Comparison of ENCODE assay signal across 9 cellular contexts in genomic region chr14:76863724-76864407, GRCh38. TPM values are rescaled to one million over a fixed set of nuclear protein-coding genes. Genes with fewer than 3 reads are reported as not detected.
DNase-seq lines count a peak whose midpoint lies in the region; ATAC-seq lines count a peak whose summit lies in the region.
"Had no signal": no experiment of that assay in that cellular context is flagged by ENCODE, and none has a peak within 500 bp of the region (broad histone marks: within the 10 kb centered on the region; RNA-seq: fewer than 3 reads in every experiment).

No MANE protein-coding gene starts in this region.

- H3K4me1 Mint-ChIP-seq in naive thymus-derived CD4-positive, alpha-beta T cell, result peaks cover 23 to 57% (median 55%) of the 10 kb centered on the region in 7 donors
- peaks cover 8 to 10% of the 10 kb centered on the region in 2 donors for H3K4me1 Mint-ChIP-seq in immature natural killer cell

- no peaks in the 10 kb centered on the region for H3K9me3 Mint-ChIP-seq in naive thymus-derived CD4-positive, alpha-beta T cell
- H3K9me3 Mint-ChIP-seq in immature natural killer cell, result no peaks in the 10 kb centered on the region

- H3K27me3 ChIP-seq in naive thymus-derived CD4-positive, alpha-beta T cell (ENCODE audit: control insufficient read depth in 2 of 2, insufficient read depth in 2 of 2, low read length in 2 of 2), result no peaks in the 10 kb centered on the region

- H3K36me3 ChIP-seq in naive thymus-derived CD4-positive, alpha-beta T cell (ENCODE audit: control insufficient read depth in 2 of 3, insufficient read depth in 3 of 3, low read length in 3 of 3), result no peaks in the 10 kb centered on the region

- H3K9me3 ChIP-seq in naive thymus-derived CD4-positive, alpha-beta T cell (ENCODE audit: control insufficient read depth in 2 of 3, low read length in 3 of 3), result no peaks in the 10 kb centered on the region

- DNase-seq in DMS153 (lab: John Stamatoyannopoulos, UW) (peak; percentile 49), NCI-H128 (lab: John Stamatoyannopoulos, UW; ENCODE audit: unreplicated experiment) (peak; percentile 14), caudate nucleus (lab: John Stamatoyannopoulos, UW) (peak in 11 of 61 donors; percentile 18 to 59 (median 36)), RKO (ENCODE audit: low spot score) (no peak), immature natural killer cell (no peak)
- peak in 1 of 9 donors; percentile 23 for DNase-seq in naive thymus-derived CD4-positive, alpha-beta T cell
- DNase-seq in stimulated activated CD4-positive, alpha-beta T cell treated with anti-CD3 and anti-CD28 coated beads, Interleukin-4, amount 100 ng/mL, for 24 hours, result no peak
- DNase-seq in stimulated activated CD4-positive, alpha-beta T cell treated with anti-CD3 and anti-CD28 coated beads, Interleukin-2, amount 100 ng/mL, for 48 hours, result no peak

- peak overlapping the region; percentile 38 for H3K27ac ChIP-seq in caudate nucleus (ENCODE audit: low read depth, low read length)
- no peak overlapping the region for H3K27ac ChIP-seq in naive thymus-derived CD4-positive, alpha-beta T cell (ENCODE audit: low read depth, low read length)

- H3K4me3 ChIP-seq in naive thymus-derived CD4-positive, alpha-beta T cell (ENCODE audit: low read length), result no peak overlapping the region

- peak; percentile 58 for ATAC-seq in naive thymus-derived CD4-positive, alpha-beta T cell

- peaks cover 0 to 37% of the 10 kb centered on the region in 2 donors for H3K4me1 ChIP-seq in naive thymus-derived CD4-positive, alpha-beta T cell (ENCODE audit: control insufficient read depth in 2 of 2, insufficient read depth in 2 of 2, low read length in 2 of 2)

- POLR2A ChIA-PET in naive thymus-derived CD4-positive, alpha-beta T cell (lab: Charles Lee), result interaction anchor here (0.5 to 0.9 kb wide), 3 partner anchors 165 to 818 kb away, joined by 3 to 4 read pairs (median 3); no protein-coding TSS in a partner anchor

- intact Hi-C loops in naive thymus-derived CD4-positive, alpha-beta T cell (cut with micrococcal nuclease), result loop anchor here in 1 of 2 donors (5.0 kb wide), 1 partner anchor 152 kb away; no protein-coding TSS in a partner anchor

- peaks cover 0 to 14% (median 0%) of the 10 kb centered on the region in 5 donors for H3K27me3 Mint-ChIP-seq in naive thymus-derived CD4-positive, alpha-beta T cell
- H3K27me3 Mint-ChIP-seq in immature natural killer cell (ENCODE audit: low read depth in 3 of 3), result peaks cover 0 to 8% (median 7%) of the 10 kb centered on the region in 3 donors

- H3K27ac Mint-ChIP-seq in naive thymus-derived CD4-positive, alpha-beta T cell, result peak overlapping the region; percentile 2 to 88 (median 78)
- H3K27ac Mint-ChIP-seq in immature natural killer cell, result no peak overlapping the region

- CTCF ChIA-PET in naive thymus-derived CD4-positive, alpha-beta T cell (lab: Charles Lee), result interaction anchor here (1.0 to 1.1 kb wide), 2 partner anchors 9 to 50 kb away, joined by 3 to 5 read pairs; no protein-coding TSS in a partner anchor

- H3K4me3 Mint-ChIP-seq in naive thymus-derived CD4-positive, alpha-beta T cell, result peak overlapping the region in 8 of 10 donors; percentile 33 to 68 (median 60)
- no peak overlapping the region for H3K4me3 Mint-ChIP-seq in immature natural killer cell

- no peaks in the 10 kb centered on the region for H3K36me3 Mint-ChIP-seq in naive thymus-derived CD4-positive, alpha-beta T cell
- no peaks in the 10 kb centered on the region for H3K36me3 Mint-ChIP-seq in immature natural killer cell

RNA-seq across cellular contexts. Expression of gene LRRC74A, which starts 37.7 kb away (rescaled TPM):
- not detected for total RNA-seq in naive thymus-derived CD4-positive, alpha-beta T cell
- not detected for polyA plus RNA-seq in naive thymus-derived CD4-positive, alpha-beta T cell
- polyA plus RNA-seq in immature natural killer cell, result not detected
- total RNA-seq: dermis microvascular lymphatic vessel endothelial cell had no signal

RNA-seq across cellular contexts. Expression of gene ANGEL1, which starts 51.2 kb away (rescaled TPM):
- 10 to 100 TPM; 14.5 to 37.6 (median 19.9) TPM for total RNA-seq in naive thymus-derived CD4-positive, alpha-beta T cell
- polyA plus RNA-seq in naive thymus-derived CD4-positive, alpha-beta T cell, result 10 to 100 TPM; 28.3 to 28.9 TPM
- polyA plus RNA-seq in immature natural killer cell, result 10 to 100 TPM; 14.1 to 19.8 (median 17.8) TPM

Comparison
In these comparisons a context has a peak if more than half of its experiments do, and no peak if none do; other contexts are left out.
1. DNase-seq: peak in DMS153 (single experiment) and NCI-H128 (single experiment); none in RKO (single experiment), stimulated activated CD4-positive, alpha-beta T cell treated with anti-CD3 and anti-CD28 coated beads, Interleukin-4, amount 100 ng/mL, for 24 hours (single experiment), immature natural killer cell (0 of 3) and stimulated activated CD4-positive, alpha-beta T cell treated with anti-CD3 and anti-CD28 coated beads, Interleukin-2, amount 100 ng/mL, for 48 hours (0 of 2).
2. H3K27ac Mint-ChIP-seq: peak in naive thymus-derived CD4-positive, alpha-beta T cell (9 of 9); none in immature natural killer cell (0 of 6).
3. H3K4me3 Mint-ChIP-seq: peak in naive thymus-derived CD4-positive, alpha-beta T cell (8 of 10); none in immature natural killer cell (0 of 5).